Comparison of ENCODE assay signal across 20 cellular contexts in the genomic region with DNA sequence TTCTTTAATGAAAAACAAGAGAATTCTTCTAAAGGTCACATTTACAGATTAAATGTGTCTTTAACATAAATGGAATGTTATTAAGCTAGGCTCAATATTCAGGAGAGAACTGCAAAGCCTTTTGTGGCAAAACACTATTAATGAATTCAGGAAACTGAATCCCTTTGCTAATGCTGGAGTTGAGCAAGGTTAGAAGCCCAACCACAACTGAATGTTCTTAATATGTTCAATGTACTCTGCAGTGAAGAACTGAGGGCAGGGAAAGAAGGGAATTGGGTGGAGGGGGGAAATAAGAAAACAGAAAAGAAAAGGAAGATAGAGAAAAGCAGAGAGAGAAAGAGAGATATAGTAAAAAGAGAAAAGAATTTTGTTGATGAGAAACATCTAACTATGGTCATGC.
DNase-seq lines count a peak whose midpoint lies in the region; ATAC-seq and TF ChIP-seq lines count a peak whose summit lies in the region.
"Had no signal": no experiment of that assay in that cellular context is flagged by ENCODE, and none has a peak within 500 bp of the region (broad histone marks: within the 10 kb centered on the region; RNA-seq: fewer than 3 reads in every experiment).

No MANE protein-coding gene starts in this region.

- H3K27ac Mint-ChIP-seq in brain, result peak overlapping the region; percentile 92 to 97 (median 93)
- H3K27ac Mint-ChIP-seq: B cell; CD4-positive, alpha-beta T cell; CD8-positive, alpha-beta memory T cell had no signal

- peak; percentile 8 for DNase-seq in DMS 273 (lab: John Stamatoyannopoulos, UW; ENCODE audit: unreplicated experiment)
- DNase-seq in DMS 273 treated with DMSO at 0.1 percent for 48 hours (lab: John Stamatoyannopoulos, UW), result no peak
- DNase-seq in hippocampal formation (lab: John Stamatoyannopoulos, UW), result no peak
- no peak for DNase-seq in sigmoid colon
- DNase-seq: CD4-positive, alpha-beta T cell; CD8-positive, alpha-beta memory T cell; DMS153; DND-41; GDM1; GOT3 had no signal

- POLR2A ChIA-PET in HEK293 (lab: Yijun Ruan, JAX), result no interaction called here

- TF ChIP-seq POLR2A in sigmoid colon (IDR thresholded peaks at IDR 0.05), result no peak

- no peak for ATAC-seq in HG02870 (IDR thresholded peaks at IDR 0.05; ENCODE audit: unreplicated experiment)
- ATAC-seq: GM12878 had no signal

- peaks cover 91% of the 10 kb centered on the region for H3K4me1 Mint-ChIP-seq in brain
- H3K4me1 Mint-ChIP-seq: B cell; CD8-positive, alpha-beta memory T cell had no signal

- H3K9me2 ChIP-seq in neural cell (ENCODE audit: insufficient read depth, low read length), result no peaks in the 10 kb centered on the region

- H3K9me3 Mint-ChIP-seq in brain, result no peaks in the 10 kb centered on the region
- H3K9me3 Mint-ChIP-seq: CD4-positive, alpha-beta T cell; CD8-positive, alpha-beta memory T cell had no signal

- TF ChIP-seq CTCF in HEK293 (tag by site-specific recombination; IDR thresholded peaks at IDR 0.05) (no peak), brain (conservative IDR thresholded peaks at IDR 0.05) (no peak), neural cell (IDR thresholded peaks at IDR 0.05; ENCODE audit: poor library complexity, severe bottlenecking) (no peak), sigmoid colon (IDR thresholded peaks at IDR 0.05) (no peak)

- H3K9me3 ChIP-seq in HEK293 (ENCODE audit: control insufficient read depth, insufficient read depth, low read depth, low read length), result no peaks in the 10 kb centered on the region
- no peaks in the 10 kb centered on the region for H3K9me3 ChIP-seq in neural cell (ENCODE audit: low read length)
- no peaks in the 10 kb centered on the region for H3K9me3 ChIP-seq in sigmoid colon
- H3K9me3 ChIP-seq: BLaER1, HAP-1 had no signal

- TF ChIP-seq EP300 in neural cell (conservative IDR thresholded peaks at IDR 0.05; ENCODE audit: poor library complexity, severe bottlenecking), result no peak
- no peak for TF ChIP-seq EP300 in sigmoid colon (IDR thresholded peaks at IDR 0.05)

- no peak overlapping the region for H3K4me3 ChIP-seq in HEK293 (ENCODE audit: low read depth, low read length)
- no peak overlapping the region for H3K4me3 ChIP-seq in neural cell (ENCODE audit: low read length)
- H3K4me3 ChIP-seq in sigmoid colon, result no peak overlapping the region
- H3K4me3 ChIP-seq: BLaER1, GM12878, HAP-1 had no signal

- H3K27me3 ChIP-seq in neural cell (ENCODE audit: insufficient read depth, low read depth, low read length) (no peaks in the 10 kb centered on the region), sigmoid colon (no peaks in the 10 kb centered on the region)
- H3K27me3 ChIP-seq: BLaER1 had no signal

- H2AFZ ChIP-seq in neural cell (ENCODE audit: low read depth, low read length), result no peak overlapping the region

- no peaks in the 10 kb centered on the region for H3K36me3 Mint-ChIP-seq in brain
- H3K36me3 Mint-ChIP-seq: CD8-positive, alpha-beta memory T cell had no signal

- H3F3A ChIP-seq in neural cell (ENCODE audit: insufficient read depth, low read length, poor library complexity, severe bottlenecking), result no peaks in the 10 kb centered on the region

- no peak overlapping the region for H3K9ac ChIP-seq in neural cell (ENCODE audit: low read length)
- H3K9ac ChIP-seq: BLaER1 had no signal

- H3K4me3 Mint-ChIP-seq in brain, result peak overlapping the region; percentile 66 to 82 (median 78)
- H3K4me3 Mint-ChIP-seq: B cell; CD4-positive, alpha-beta T cell; CD8-positive, alpha-beta memory T cell had no signal

- H3K79me2 ChIP-seq in neural cell (replicated peaks; ENCODE audit: insufficient read depth, low read length), result peaks cover 8% of the 10 kb centered on the region

- H3K4me1 ChIP-seq in HEK293 (ENCODE audit: control insufficient read depth, insufficient read depth, low read length) (no peaks in the 10 kb centered on the region), sigmoid colon (no peaks in the 10 kb centered on the region)
- H3K4me1 ChIP-seq: BLaER1 had no signal

- H3K27me3 Mint-ChIP-seq in brain, result no peaks in the 10 kb centered on the region

- no peak for TF ChIP-seq RAD21 in neural cell (conservative IDR thresholded peaks at IDR 0.05)

- H3K4me2 ChIP-seq in neural cell (ENCODE audit: low read length), result peak overlapping the region; percentile 3
- H3K4me2 ChIP-seq: BLaER1 had no signal

- no peaks in the 10 kb centered on the region for H4K20me1 ChIP-seq in neural cell (ENCODE audit: insufficient read depth)
- H4K20me1 ChIP-seq: BLaER1 had no signal

- CTCF ChIA-PET in HEK293 (lab: Yijun Ruan, JAX), result no interaction called here

- intact Hi-C loops in sigmoid colon (cut with DNase I), result no loop called here

- H3K27ac ChIP-seq in HEK293 (ENCODE audit: extremely low read depth, low read depth, low read length) (no peak overlapping the region), neural cell (ENCODE audit: low read length) (no peak overlapping the region), sigmoid colon (no peak overlapping the region)
- H3K27ac ChIP-seq: 22Rv1, BLaER1, C4-2B had no signal

- no peaks in the 10 kb centered on the region for H3K36me3 ChIP-seq in HEK293 (ENCODE audit: control insufficient read depth in 2 of 2, insufficient read depth in 1 of 2, low read length in 2 of 2)
- no peaks in the 10 kb centered on the region for H3K36me3 ChIP-seq in neural cell (ENCODE audit: insufficient read depth, low read length)
- no peaks in the 10 kb centered on the region for H3K36me3 ChIP-seq in sigmoid colon
- H3K36me3 ChIP-seq: BLaER1, HAP-1 had no signal

TF ChIP-seq in HEK293, 187 proteins besides CTCF, POLR2A, EP300 and RAD21:
- no peak for TF ChIP-seq ZNF670 (tag by site-specific recombination; IDR thresholded peaks at IDR 0.05; ENCODE audit: low read depth)
- TF ChIP-seq, protein P1, sequence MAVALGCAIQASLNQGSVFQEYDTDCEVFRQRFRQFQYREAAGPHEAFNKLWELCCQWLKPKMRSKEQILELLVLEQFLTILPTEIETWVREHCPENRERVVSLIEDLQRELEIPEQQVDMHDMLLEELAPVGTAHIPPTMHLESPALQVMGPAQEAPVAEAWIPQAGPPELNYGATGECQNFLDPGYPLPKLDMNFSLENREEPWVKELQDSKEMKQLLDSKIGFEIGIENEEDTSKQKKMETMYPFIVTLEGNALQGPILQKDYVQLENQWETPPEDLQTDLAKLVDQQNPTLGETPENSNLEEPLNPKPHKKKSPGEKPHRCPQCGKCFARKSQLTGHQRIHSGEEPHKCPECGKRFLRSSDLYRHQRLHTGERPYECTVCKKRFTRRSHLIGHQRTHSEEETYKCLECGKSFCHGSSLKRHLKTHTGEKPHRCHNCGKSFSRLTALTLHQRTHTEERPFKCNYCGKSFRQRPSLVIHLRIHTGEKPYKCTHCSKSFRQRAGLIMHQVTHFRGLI (tag by site-specific recombination; IDR thresholded peaks at IDR 0.05), result peak; percentile 89

TF ChIP-seq in neural cell, 6 proteins besides CTCF, POLR2A, EP300 and RAD21:
- TF ChIP-seq TAF1 (IDR thresholded peaks at IDR 0.05; ENCODE audit: low read depth), result no peak
- TF ChIP-seq EZH2 (IDR thresholded peaks at IDR 0.05; ENCODE audit: borderline replicate concordance, insufficient read depth, low read length, poor library complexity, severe bottlenecking), result no peak
